In the genomic region with DNA sequence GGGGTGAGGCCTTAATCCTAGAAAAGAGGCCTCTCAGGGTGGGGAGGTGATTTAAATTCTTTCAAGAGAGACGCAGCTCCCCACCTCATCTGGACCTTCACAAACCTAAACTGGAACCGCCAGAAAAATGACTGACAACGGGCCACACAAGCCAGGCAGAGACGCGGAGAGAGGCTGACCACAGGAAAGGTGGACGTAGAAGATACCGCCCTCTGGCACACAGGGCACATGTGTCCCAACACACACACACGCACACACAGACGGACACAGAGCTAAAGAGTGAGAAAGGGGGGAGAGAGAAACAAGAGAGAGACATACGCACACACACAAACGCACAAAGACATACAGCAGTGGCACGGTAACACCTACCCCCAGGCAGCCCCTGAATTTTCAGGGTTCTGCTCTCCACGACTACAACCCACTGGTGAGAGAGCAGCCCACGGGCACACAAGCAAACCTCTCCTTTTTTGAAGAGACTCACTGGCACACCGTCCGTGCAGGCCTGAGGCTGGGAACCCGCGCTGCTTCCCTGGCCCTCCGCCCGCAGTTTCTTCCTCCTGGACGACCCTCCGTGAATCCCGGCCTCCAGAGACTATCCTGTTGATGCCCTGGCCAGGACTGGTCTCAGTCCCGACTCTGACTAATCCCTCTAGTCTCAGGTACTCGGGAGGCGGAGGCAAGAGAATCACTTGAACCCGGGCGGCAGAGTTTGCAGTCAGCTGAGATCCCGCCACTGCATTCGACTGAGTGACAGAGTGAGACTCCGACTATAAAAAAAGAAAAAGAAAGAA, we compare ENCODE assay signal across 12 cellular contexts. TPM values are rescaled to one million over a fixed set of nuclear protein-coding genes. Genes with fewer than 3 reads are reported as not detected.
DNase-seq lines count a peak whose midpoint lies in the region; TF ChIP-seq lines count a peak whose summit lies in the region.
"Not testable (repeated sequence)": the region's sequence is repeated elsewhere in the genome, so short reads cannot be mapped to it uniquely, and the experiment has no call there.
"Had no signal": no experiment of that assay in that cellular context is flagged by ENCODE, and none has a peak within 500 bp of the region (broad histone marks: within the 10 kb centered on the region; RNA-seq: fewer than 3 reads in every experiment).

No MANE protein-coding gene starts in this region.

- peaks cover 100% of the 10 kb centered on the region for H3K4me1 ChIP-seq in BLaER1
- H3K4me1 ChIP-seq in SK-N-SH (ENCODE audit: control insufficient read depth in 1 of 2, insufficient read depth in 2 of 2, low read depth in 1 of 2, low read length in 1 of 2); osteoblast (ENCODE audit: insufficient read depth, low read length); sigmoid colon: not testable (repeated sequence)

- CTCF ChIA-PET in SK-N-SH (lab: Yijun Ruan, JAX) = not testable (repeated sequence)

- POLR2A ChIA-PET in SK-N-SH (lab: Yijun Ruan, JAX) = not testable (repeated sequence)

- H3K4me1 Mint-ChIP-seq in glutamatergic neuron (ENCODE audit: low read depth, unreplicated experiment) = not testable (repeated sequence)

- H3K27me3 ChIP-seq in BLaER1; osteoblast (ENCODE audit: insufficient read depth, low read length); sigmoid colon: not testable (repeated sequence)
- peaks cover 86% of the 10 kb centered on the region for H3K27me3 ChIP-seq in SK-N-SH (ENCODE audit: insufficient read depth)

- not testable (repeated sequence) for H4K20me1 ChIP-seq in BLaER1; SK-N-SH (ENCODE audit: insufficient read depth); osteoblast (ENCODE audit: insufficient read depth, low read length)

- in situ Hi-C loops in GM13977 (cut with MboI; ENCODE audit: low pct_unique_long_range_greater_than_20kb, low sequenced_read_pairs, unreplicated experiment) = not testable (repeated sequence)

- H3K4me2 ChIP-seq in BLaER1 (peak overlapping the region; percentile 92), SK-N-SH (peak overlapping the region; percentile 48)
- H3K4me2 ChIP-seq in osteoblast (ENCODE audit: insufficient read depth, low read length) = not testable (repeated sequence)

- H3K9me3 ChIP-seq in BLaER1 = peaks cover 17% of the 10 kb centered on the region
- not testable (repeated sequence) for H3K9me3 ChIP-seq in SK-N-SH; osteoblast (ENCODE audit: low read depth, low read length); sigmoid colon

- 27% methylated on average over 31 of the region's 31 CpGs for WGBS in SK-N-SH (ENCODE audit: low lambda C conversion rate)
- 89% methylated on average over 31 of the region's 31 CpGs for WGBS in sigmoid colon, 2 donors

- 0 out of 2 replicates have a peak overlapping the region, but pooled peaks have one; percentile 68 for H2AFZ ChIP-seq in SK-N-SH (ENCODE audit: low read depth)
- H2AFZ ChIP-seq in osteoblast (ENCODE audit: low read length) = not testable (repeated sequence)

- not testable (repeated sequence) for H3K27ac Mint-ChIP-seq in glutamatergic neuron (ENCODE audit: unreplicated experiment)

- H3K9me2 ChIP-seq in SK-N-SH = not testable (repeated sequence)

- TF ChIP-seq POLR2A in sigmoid colon (IDR thresholded peaks at IDR 0.05) = not testable (repeated sequence)

- H3K4me3 ChIP-seq in BLaER1 = 0 out of 2 replicates have a peak overlapping the region, but pooled peaks have one; percentile 1
- H3K4me3 ChIP-seq in SK-N-SH (ENCODE audit: low read depth in 2 of 2, low read length in 1 of 2) = peak overlapping the region; percentile 16 to 37; a peak in 3 of 4 replicates
- not testable (repeated sequence) for H3K4me3 ChIP-seq in osteoblast (ENCODE audit: insufficient read depth, low read length); sigmoid colon

- H3K27me3 Mint-ChIP-seq in glutamatergic neuron (ENCODE audit: unreplicated experiment) = peaks cover 31% of the 10 kb centered on the region

- H3K9ac ChIP-seq in BLaER1 = peak overlapping the region; percentile 47
- not testable (repeated sequence) for H3K9ac ChIP-seq in SK-N-SH

- TF ChIP-seq EP300 in SK-N-SH (IDR thresholded peaks at IDR 0.05; ENCODE audit: borderline replicate concordance in 1 of 2, low read depth in 1 of 2, low read length in 1 of 2); sigmoid colon (IDR thresholded peaks at IDR 0.05): not testable (repeated sequence)

- peaks cover 28% of the 10 kb centered on the region for H3K9me3 Mint-ChIP-seq in glutamatergic neuron (ENCODE audit: unreplicated experiment)

- H3K27ac ChIP-seq in BLaER1 = peak overlapping the region; percentile 94
- not testable (repeated sequence) for H3K27ac ChIP-seq in SK-N-SH (ENCODE audit: low read depth in 2 of 2, low read length in 1 of 2); osteoblast (ENCODE audit: low read depth, low read length); sigmoid colon

- not testable (repeated sequence) for H3F3A ChIP-seq in SK-N-SH (replicated peaks; ENCODE audit: insufficient read depth)

- H3K4me3 Mint-ChIP-seq in glutamatergic neuron (ENCODE audit: unreplicated experiment) = peak overlapping the region; percentile 15

- H3K36me3 Mint-ChIP-seq in glutamatergic neuron (ENCODE audit: unreplicated experiment) = peaks cover 30% of the 10 kb centered on the region

- H3K79me2 ChIP-seq in SK-N-SH (ENCODE audit: insufficient read depth); osteoblast (ENCODE audit: insufficient read depth, low read length): not testable (repeated sequence)

- intact Hi-C loops in sigmoid colon (cut with DNase I) = not testable (repeated sequence)

- peak; percentile 9 for DNase-seq in GM13977 (ENCODE audit: low spot score)
- DNase-seq in SK-N-SH, glutamatergic neuron: not testable (repeated sequence)
- peak; percentile 56 for DNase-seq in activated effector memory CD4-positive, alpha-beta T cell treated with anti-CD3 and anti-CD28 coated beads, Interleukin-2, amount 50 U/mL, for 16 hours
- peak; percentile 57 for DNase-seq in osteoblast (ENCODE audit: insufficient read length, low spot score, missing footprints)
- peak; percentile 65 for DNase-seq in sigmoid colon

- H3K36me3 ChIP-seq in BLaER1; SK-N-SH (replicated peaks in 1 of 2; ENCODE audit: control insufficient read depth in 1 of 2, insufficient read depth in 2 of 2, low read length in 1 of 2); osteoblast (ENCODE audit: insufficient read depth, low read length); sigmoid colon: not testable (repeated sequence)

- not testable (repeated sequence) for TF ChIP-seq CTCF in GM13977 (IDR thresholded peaks at IDR 0.05; ENCODE audit: extremely low read depth, insufficient read depth, missing control alignments); SK-N-SH (IDR thresholded peaks at IDR 0.05); glutamatergic neuron (IDR thresholded peaks at IDR 0.05; ENCODE audit: partially characterized antibody, unreplicated experiment); osteoblast (IDR thresholded peaks at IDR 0.05; ENCODE audit: extremely low read depth, low read depth, low read length); sigmoid colon (IDR thresholded peaks at IDR 0.05)

- not testable (repeated sequence) for TF ChIP-seq RAD21 in SK-N-SH (IDR thresholded peaks at IDR 0.05; ENCODE audit: low read length)

RNA-seq across cellular contexts. Expression of a gene that starts 18.7 kb away (rescaled TPM):
- polyA plus RNA-seq in SK-N-SH (2012; rRNA removed) (not detected in 2 replicates), sigmoid colon (not detected)
- not detected in 2 replicates for polyA plus RNA-seq in SK-N-SH (2012; cell fraction: cytosol; rRNA removed)
- not detected in 2 replicates for polyA plus RNA-seq in SK-N-SH (2012; cell fraction: nucleus; rRNA removed)
- total RNA-seq in glutamatergic neuron (ENCODE audit: unreplicated experiment) (not detected), osteoblast (not detected in 2 replicates), sigmoid colon (under 1 TPM in 1 of 4 donors, not detected in 3; 0.54 TPM)
- total RNA-seq: CD8-positive, alpha-beta T cell; GM23248; HT-29 had no signal
- polyA plus RNA-seq: A549, BJ, GM23248 had no signal
